Comparison of ENCODE assay signal across 15 cellular contexts in the genomic region with DNA sequence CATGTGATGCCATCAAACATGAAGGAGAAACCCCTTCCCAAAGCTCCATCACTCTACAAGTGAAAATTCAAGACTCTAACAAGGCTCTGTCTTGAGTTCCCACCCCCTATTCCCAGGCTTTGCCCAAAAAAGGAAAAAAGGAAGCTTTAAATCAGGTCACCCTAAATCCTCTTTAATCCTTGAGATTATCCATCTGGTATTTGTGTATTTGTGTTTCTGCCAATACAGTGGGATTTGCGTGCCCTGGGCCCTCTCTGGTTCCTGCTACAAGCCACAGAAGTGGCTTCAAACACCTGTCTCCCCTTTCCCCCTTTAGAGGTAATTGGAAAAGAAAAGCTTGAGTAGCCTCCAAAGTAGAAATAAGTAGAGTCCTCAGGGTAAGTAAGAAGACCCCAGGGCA.
DNase-seq lines count a peak whose midpoint lies in the region; ATAC-seq, FAIRE-seq and TF ChIP-seq lines count a peak whose summit lies in the region.
"Had no signal": no experiment of that assay in that cellular context is flagged by ENCODE, and none has a peak within 500 bp of the region (broad histone marks: within the 10 kb centered on the region; RNA-seq: fewer than 3 reads in every experiment).

No MANE protein-coding gene starts in this region.

- H3K4me3 ChIP-seq in right lobe of liver (no peak overlapping the region), HepG2 (replicated peaks in 1 of 3; ENCODE audit: insufficient read depth in 1 of 3, low read depth in 2 of 3, low read length in 3 of 3) (no peak overlapping the region), WERI-Rb-1 (ENCODE audit: low read depth, low read length) (no peak overlapping the region), pancreas (no peak overlapping the region)
- H3K4me3 ChIP-seq: BLaER1 treated with 17β-estradiol and CSF1 and Interleukin-3, amounts not matched to agents 10 nM and 100 nM had no signal

- H3K79me2 ChIP-seq in HepG2 (ENCODE audit: insufficient read depth, low read length) = no peaks in the 10 kb centered on the region

- no peaks in the 10 kb centered on the region for H3K27me3 ChIP-seq in right lobe of liver
- peaks cover 0 to 14% of the 10 kb centered on the region in 2 experiments; a peak in 2 of 5 replicates for H3K27me3 ChIP-seq in HepG2 (ENCODE audit: control insufficient read depth in 1 of 2, insufficient read depth in 2 of 2, low read length in 2 of 2)
- no peaks in the 10 kb centered on the region for H3K27me3 ChIP-seq in WERI-Rb-1 (ENCODE audit: insufficient read depth, low read depth, severe bottlenecking)
- no peaks in the 10 kb centered on the region for H3K27me3 ChIP-seq in pancreas
- H3K27me3 ChIP-seq: BLaER1 treated with 17β-estradiol and CSF1 and Interleukin-3, amounts not matched to agents 10 nM and 100 nM had no signal

- H3K9me3 ChIP-seq in right lobe of liver (no peaks in the 10 kb centered on the region), HepG2 (ENCODE audit: low read length) (no peaks in the 10 kb centered on the region), WERI-Rb-1 (ENCODE audit: severe bottlenecking) (no peaks in the 10 kb centered on the region), pancreas (no peaks in the 10 kb centered on the region)

- no peak overlapping the region for H3K4me2 ChIP-seq in HepG2 (ENCODE audit: low read depth, low read length)
- H3K4me2 ChIP-seq: BLaER1 treated with 17β-estradiol and CSF1 and Interleukin-3, amounts not matched to agents 10 nM and 100 nM had no signal

- no peaks in the 10 kb centered on the region for H4K20me1 ChIP-seq in HepG2 (ENCODE audit: insufficient read depth, low read length)
- H4K20me1 ChIP-seq: BLaER1 treated with 17β-estradiol and CSF1 and Interleukin-3, amounts not matched to agents 10 nM and 100 nM had no signal

- no peak for DNase-seq in right lobe of liver
- DNase-seq in HepG2 (ENCODE audit: low spot score) = no peak
- DNase-seq in WERI-Rb-1 = peak; percentile 74
- DNase-seq in nephron progenitor cell = no peak
- DNase-seq in pancreas = no peak
- DNase-seq: H9, NCI-H1417 treated with DMSO at 0.1 percent for 48 hours, NCI-H2029, NCI-H2171 had no signal

- peaks cover 0 to 51% (median 11%) of the 10 kb centered on the region in 4 donors for H3K4me1 ChIP-seq in right lobe of liver
- H3K4me1 ChIP-seq in HepG2 (ENCODE audit: insufficient read depth, low read length) = no peaks in the 10 kb centered on the region
- no peaks in the 10 kb centered on the region for H3K4me1 ChIP-seq in pancreas
- H3K4me1 ChIP-seq: BLaER1 treated with 17β-estradiol and CSF1 and Interleukin-3, amounts not matched to agents 10 nM and 100 nM had no signal

- H3K36me3 ChIP-seq in right lobe of liver = no peaks in the 10 kb centered on the region
- no peaks in the 10 kb centered on the region for H3K36me3 ChIP-seq in HepG2 (replicated peaks in 1 of 2; ENCODE audit: control insufficient read depth in 1 of 2, insufficient read depth in 2 of 2, low read length in 2 of 2)
- no peaks in the 10 kb centered on the region for H3K36me3 ChIP-seq in WERI-Rb-1
- no peaks in the 10 kb centered on the region for H3K36me3 ChIP-seq in pancreas
- H3K36me3 ChIP-seq: BLaER1 treated with 17β-estradiol and CSF1 and Interleukin-3, amounts not matched to agents 10 nM and 100 nM had no signal

- CTCF ChIA-PET in HepG2 (lab: Yijun Ruan, JAX; ENCODE audit: low intra/inter-chr PET ratio, low total read pairs) = no interaction called here

- peaks cover 17% of the 10 kb centered on the region for H3K4me1 Mint-ChIP-seq in nephron progenitor cell

- no peak for FAIRE-seq in HepG2 (lab: Jason Lieb, UNC)
- FAIRE-seq in pancreas (lab: Jason Lieb, UNC) = no peak
- FAIRE-seq: HTR-8/SVneo had no signal

- no peak overlapping the region for H3K9ac ChIP-seq in HepG2 (ENCODE audit: insufficient read depth, low read depth, low read length)
- H3K9ac ChIP-seq: BLaER1 treated with 17β-estradiol and CSF1 and Interleukin-3, amounts not matched to agents 10 nM and 100 nM had no signal

- ATAC-seq in right lobe of liver = no peak
- no peak for ATAC-seq in HepG2
- ATAC-seq in pancreas = no peak
- ATAC-seq in GM21786 (IDR thresholded peaks at IDR 0.05; ENCODE audit: unreplicated experiment) = no peak
- ATAC-seq in HG02885 (IDR thresholded peaks at IDR 0.05; ENCODE audit: poor library complexity, unreplicated experiment) = no peak
- ATAC-seq in GM18909 (IDR thresholded peaks at IDR 0.05; ENCODE audit: poor library complexity, unreplicated experiment) = no peak

- TF ChIP-seq POLR2A in right lobe of liver (IDR thresholded peaks at IDR 0.05) (no peak), HepG2 (IDR thresholded peaks at IDR 0.05; ENCODE audit: insufficient read depth in 1 of 2, low read depth in 2 of 2, low read length in 2 of 2) (no peak)

- BruUV-seq in HepG2 (replicated peaks; lab: Mats Ljungman, UMichigan) = no TSS peak

- TF ChIP-seq EP300 in HepG2 (IDR thresholded peaks at IDR 0.05; ENCODE audit: low read depth in 2 of 2, low read length in 2 of 2) = no peak
- TF ChIP-seq EP300 in HepG2 (CRISPR knock-in tag; IDR thresholded peaks at IDR 0.05; ENCODE audit: borderline replicate concordance) = no peak

- no peak for TF ChIP-seq RAD21 in HepG2 (CRISPR knock-in tag; IDR thresholded peaks at IDR 0.05)

- WGBS in right lobe of liver (ENCODE audit: insufficient coverage, low coverage, low lambda C conversion rate, missing lambda C conversion rate) = 91% methylated on average over 1 of the region's 1 CpG
- WGBS in HepG2 (ENCODE audit: low lambda C conversion rate) = 0% methylated on average over 1 of the region's 1 CpG
- 79 to 93% methylated on average over 1 of the region's 1 CpG for WGBS in pancreas, 2 donors

- peaks cover 24% of the 10 kb centered on the region for H3K9me3 Mint-ChIP-seq in nephron progenitor cell
- H3K9me3 Mint-ChIP-seq: H9 had no signal

- H3K27ac ChIP-seq in right lobe of liver (peak overlapping the region in 2 of 3 donors; percentile 66 to 77), HepG2 (ENCODE audit: extremely low read length, insufficient read depth, low read length) (no peak overlapping the region), WERI-Rb-1 (no peak overlapping the region), pancreas (no peak overlapping the region)
- H3K27ac ChIP-seq: BLaER1 treated with 17β-estradiol and CSF1 and Interleukin-3, amounts not matched to agents 10 nM and 100 nM; HL-60 had no signal

- in situ Hi-C loops in HepG2 (cut with HindIII; ENCODE audit: extremely low pct_ligation_motif_present, low pct_unique_long_range_greater_than_20kb) = no loop called here

- no peaks in the 10 kb centered on the region for H3K36me3 Mint-ChIP-seq in nephron progenitor cell (ENCODE audit: low read depth)

- POLR2A ChIA-PET in HepG2 (lab: Yijun Ruan, JAX) = no interaction called here

- peak overlapping the region; percentile 36 for H3K27ac Mint-ChIP-seq in nephron progenitor cell
- H3K27ac Mint-ChIP-seq: H9 had no signal

- no peak overlapping the region for H3K4me3 Mint-ChIP-seq in nephron progenitor cell
- H3K4me3 Mint-ChIP-seq: H9 had no signal

- no peak overlapping the region for H2AFZ ChIP-seq in HepG2 (ENCODE audit: low read length)

- intact Hi-C loops in right lobe of liver (cut with DNase I) = no loop called here
- intact Hi-C loops in HepG2 (cut with micrococcal nuclease; ENCODE audit: unreplicated experiment) = no loop called here
- intact Hi-C loops in pancreas (cut with DNase I) = no loop called here

- TF ChIP-seq CTCF in right lobe of liver (IDR thresholded peaks at IDR 0.05) (no peak), HepG2 (CRISPR knock-in tag; IDR thresholded peaks at IDR 0.05) (no peak), WERI-Rb-1 (IDR thresholded peaks at IDR 0.05; ENCODE audit: low read depth, low read length) (no peak), nephron progenitor cell (IDR thresholded peaks at IDR 0.05) (no peak), pancreas (IDR thresholded peaks at IDR 0.05) (no peak)

- peaks cover 16% of the 10 kb centered on the region for H3K27me3 Mint-ChIP-seq in nephron progenitor cell (ENCODE audit: low read depth, poor library complexity)

TF ChIP-seq in HepG2, 621 proteins besides CTCF, POLR2A, EP300 and RAD21 (continues in another document):
- no peak for TF ChIP-seq ZNF530 (CRISPR knock-in tag; IDR thresholded peaks at IDR 0.05; ENCODE audit: low read depth)
- TF ChIP-seq ZMYM3 (CRISPR knock-in tag; IDR thresholded peaks at IDR 0.05) = no peak
- no peak for TF ChIP-seq ZSCAN12 (CRISPR knock-in tag; IDR thresholded peaks at IDR 0.05)
- no peak for TF ChIP-seq ZNF709 (CRISPR knock-in tag; IDR thresholded peaks at IDR 0.05)

Comparison
In these comparisons a context has a peak if more than half of its experiments do, and no peak if none do; other contexts are left out.
1. H3K27ac ChIP-seq: peak in right lobe of liver (2 of 3); none in HepG2 (single experiment), WERI-Rb-1 (single experiment) and pancreas (0 of 4).